ENCODE assay signal across 24 cellular contexts in the genomic region with DNA sequence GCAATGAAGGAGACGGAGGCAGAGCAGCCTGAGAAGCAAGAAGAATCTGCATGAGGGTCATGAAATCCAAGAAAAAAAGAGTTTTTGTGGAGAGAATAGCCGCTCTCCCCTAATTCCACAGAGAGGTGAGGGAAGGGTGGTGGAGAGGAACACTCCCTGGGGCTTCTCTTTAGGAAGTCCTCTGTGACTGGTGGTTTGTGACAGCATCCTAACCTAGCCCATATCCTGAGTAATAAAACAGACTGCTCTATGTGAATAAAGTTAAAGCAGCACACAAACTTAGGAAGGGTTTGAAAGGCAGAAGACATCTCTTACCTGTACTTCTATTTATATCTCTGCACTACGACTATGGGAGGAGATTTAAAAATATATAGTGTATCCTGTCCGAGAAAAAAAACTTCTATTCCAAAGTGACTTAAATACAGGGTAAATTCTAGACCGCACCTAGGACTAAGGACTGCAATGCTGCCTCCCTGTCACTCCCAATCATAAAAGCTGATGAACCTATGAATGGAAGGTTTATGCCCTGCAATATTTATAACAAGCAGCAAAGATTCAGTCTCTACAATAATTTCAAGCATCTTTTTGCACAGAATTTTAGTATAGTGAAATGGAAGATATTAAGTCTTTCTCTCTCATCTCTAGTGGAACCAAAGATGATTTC. TPM values are rescaled to one million over a fixed set of nuclear protein-coding genes. Genes with fewer than 3 reads are reported as not detected.
DNase-seq lines count a peak whose midpoint lies in the region; ATAC-seq and TF ChIP-seq lines count a peak whose summit lies in the region.
"Had no signal": no experiment of that assay in that cellular context is flagged by ENCODE, and none has a peak within 500 bp of the region (broad histone marks: within the 10 kb centered on the region; RNA-seq: fewer than 3 reads in every experiment).

No MANE protein-coding gene starts in this region.

- CTCF ChIA-PET in activated CD8-positive, alpha-beta T cell treated with anti-CD3 and anti-CD28 coated beads, Interleukin-2, amount 10 ng/mL, durations not matched to agents 7 days and 5 days (lab: Charles Lee): no interaction called here
- CTCF ChIA-PET in activated CD8-positive, alpha-beta T cell treated with anti-CD3 and anti-CD28 coated beads for 36 hours (lab: Charles Lee): no interaction called here

- no peaks in the 10 kb centered on the region for H3K36me3 ChIP-seq in RWPE2 (ENCODE audit: low read depth)
- H3K36me3 ChIP-seq: Peyer's patch, SJSA1 had no signal

- peaks cover 5% of the 10 kb centered on the region for H3K27me3 Mint-ChIP-seq in activated CD8-positive, alpha-beta T cell treated with anti-CD3 and anti-CD28 coated beads, Interleukin-2, amount 10 ng/mL, durations not matched to agents 7 days and 5 days (ENCODE audit: low read depth)
- H3K27me3 Mint-ChIP-seq in activated CD8-positive, alpha-beta T cell treated with anti-CD3 and anti-CD28 coated beads for 36 hours: peaks cover 3% of the 10 kb centered on the region
- peaks cover 0 to 1% (median 0%) of the 10 kb centered on the region in 3 donors for H3K27me3 Mint-ChIP-seq in immature natural killer cell (ENCODE audit: low read depth in 3 of 3)
- H3K27me3 Mint-ChIP-seq in stimulated activated memory B cell treated with anti-CD40 and anti-IgM and Interleukin-4, amounts not matched to agents 10 μg/mL and 1 μg/mL and 100 μg/mL, for 72 hours: no peaks in the 10 kb centered on the region
- H3K27me3 Mint-ChIP-seq: IgD-negative memory B cell had no signal

- H3K4me3 Mint-ChIP-seq in activated CD8-positive, alpha-beta T cell treated with anti-CD3 and anti-CD28 coated beads, Interleukin-2, amount 10 ng/mL, durations not matched to agents 7 days and 5 days: no peak overlapping the region
- no peak overlapping the region for H3K4me3 Mint-ChIP-seq in activated CD8-positive, alpha-beta T cell treated with anti-CD3 and anti-CD28 coated beads for 36 hours
- H3K4me3 Mint-ChIP-seq in immature natural killer cell: no peak overlapping the region
- no peak overlapping the region for H3K4me3 Mint-ChIP-seq in stimulated activated memory B cell treated with anti-CD40 and anti-IgM and Interleukin-4, amounts not matched to agents 10 μg/mL and 1 μg/mL and 100 μg/mL, for 72 hours
- H3K4me3 Mint-ChIP-seq: IgD-negative memory B cell had no signal

- H3K9me3 Mint-ChIP-seq in activated CD8-positive, alpha-beta T cell treated with anti-CD3 and anti-CD28 coated beads, Interleukin-2, amount 10 ng/mL, durations not matched to agents 7 days and 5 days (ENCODE audit: insufficient read depth): peaks cover 14% of the 10 kb centered on the region
- H3K9me3 Mint-ChIP-seq in activated CD8-positive, alpha-beta T cell treated with anti-CD3 and anti-CD28 coated beads for 36 hours: no peaks in the 10 kb centered on the region
- no peaks in the 10 kb centered on the region for H3K9me3 Mint-ChIP-seq in immature natural killer cell
- peaks cover 3% of the 10 kb centered on the region for H3K9me3 Mint-ChIP-seq in stimulated activated memory B cell treated with anti-CD40 and anti-IgM and Interleukin-4, amounts not matched to agents 10 μg/mL and 1 μg/mL and 100 μg/mL, for 72 hours
- H3K9me3 Mint-ChIP-seq: IgD-negative memory B cell had no signal

- H3K36me3 Mint-ChIP-seq in activated CD8-positive, alpha-beta T cell treated with anti-CD3 and anti-CD28 coated beads, Interleukin-2, amount 10 ng/mL, durations not matched to agents 7 days and 5 days (ENCODE audit: low read depth): peaks cover 41% of the 10 kb centered on the region
- no peaks in the 10 kb centered on the region for H3K36me3 Mint-ChIP-seq in activated CD8-positive, alpha-beta T cell treated with anti-CD3 and anti-CD28 coated beads for 36 hours (ENCODE audit: low read depth)
- H3K36me3 Mint-ChIP-seq in immature natural killer cell: peaks cover 3 to 12% (median 12%) of the 10 kb centered on the region in 3 donors
- no peaks in the 10 kb centered on the region for H3K36me3 Mint-ChIP-seq in stimulated activated memory B cell treated with anti-CD40 and anti-IgM and Interleukin-4, amounts not matched to agents 10 μg/mL and 1 μg/mL and 100 μg/mL, for 72 hours
- H3K36me3 Mint-ChIP-seq: IgD-negative memory B cell had no signal

- peaks cover 9% of the 10 kb centered on the region for H3K27me3 ChIP-seq in RWPE2 (ENCODE audit: insufficient read depth, poor library complexity, severe bottlenecking)
- H3K27me3 ChIP-seq: Peyer's patch, SJSA1 had no signal

- peak; percentile 44 for ATAC-seq in activated CD8-positive, alpha-beta T cell treated with anti-CD3 and anti-CD28 coated beads, Interleukin-2, amount 10 ng/mL, durations not matched to agents 7 days and 5 days
- ATAC-seq in activated CD8-positive, alpha-beta T cell treated with anti-CD3 and anti-CD28 coated beads for 36 hours: no peak
- 0 out of 3 replicates have a peak, but pooled peaks have one; percentile 33 for ATAC-seq in RWPE2 (ENCODE audit: low read depth)
- peak; percentile 31 for ATAC-seq in stimulated activated memory B cell treated with anti-CD40 and anti-IgM and Interleukin-4, amounts not matched to agents 10 μg/mL and 1 μg/mL and 100 μg/mL, for 72 hours
- ATAC-seq: HCT116, Right ventricle myocardium inferior had no signal

- no peak overlapping the region for H3K27ac ChIP-seq in RWPE2 (ENCODE audit: poor library complexity, severe bottlenecking)
- H3K27ac ChIP-seq: C4-2B, Peyer's patch, SJSA1 had no signal

- H3K4me1 Mint-ChIP-seq in activated CD8-positive, alpha-beta T cell treated with anti-CD3 and anti-CD28 coated beads, Interleukin-2, amount 10 ng/mL, durations not matched to agents 7 days and 5 days (ENCODE audit: low read depth): peaks cover 30% of the 10 kb centered on the region
- H3K4me1 Mint-ChIP-seq in activated CD8-positive, alpha-beta T cell treated with anti-CD3 and anti-CD28 coated beads for 36 hours (ENCODE audit: low read depth): no peaks in the 10 kb centered on the region
- peaks cover 32 to 81% of the 10 kb centered on the region in 2 donors for H3K4me1 Mint-ChIP-seq in immature natural killer cell
- no peaks in the 10 kb centered on the region for H3K4me1 Mint-ChIP-seq in stimulated activated memory B cell treated with anti-CD40 and anti-IgM and Interleukin-4, amounts not matched to agents 10 μg/mL and 1 μg/mL and 100 μg/mL, for 72 hours
- H3K4me1 Mint-ChIP-seq: IgD-negative memory B cell had no signal

- no peak for TF ChIP-seq CTCF in activated CD8-positive, alpha-beta T cell treated with anti-CD3 and anti-CD28 coated beads for 36 hours (IDR thresholded peaks at IDR 0.05)
- no peak for TF ChIP-seq CTCF in RWPE2 (IDR thresholded peaks at IDR 0.05; ENCODE audit: poor library complexity, severe bottlenecking)

- POLR2A ChIA-PET in activated CD8-positive, alpha-beta T cell treated with anti-CD3 and anti-CD28 coated beads, Interleukin-2, amount 10 ng/mL, durations not matched to agents 7 days and 5 days (lab: Charles Lee): no interaction called here
- POLR2A ChIA-PET in activated CD8-positive, alpha-beta T cell treated with anti-CD3 and anti-CD28 coated beads for 36 hours (lab: Charles Lee): no interaction called here

- intact Hi-C loops in activated CD8-positive, alpha-beta T cell treated with anti-CD3 and anti-CD28 coated beads for 36 hours (cut with micrococcal nuclease): no loop called here

- H3K4me1 ChIP-seq in RWPE2 (ENCODE audit: insufficient read depth, poor library complexity, severe bottlenecking): no peaks in the 10 kb centered on the region
- H3K4me1 ChIP-seq: Peyer's patch, SJSA1 had no signal

- no peak overlapping the region for H3K27ac Mint-ChIP-seq in activated CD8-positive, alpha-beta T cell treated with anti-CD3 and anti-CD28 coated beads, Interleukin-2, amount 10 ng/mL, durations not matched to agents 7 days and 5 days
- no peak overlapping the region for H3K27ac Mint-ChIP-seq in activated CD8-positive, alpha-beta T cell treated with anti-CD3 and anti-CD28 coated beads for 36 hours
- peak overlapping the region in 5 of 6 donors; percentile 9 to 82 (median 35) for H3K27ac Mint-ChIP-seq in immature natural killer cell
- H3K27ac Mint-ChIP-seq in stimulated activated memory B cell treated with anti-CD40 and anti-IgM and Interleukin-4, amounts not matched to agents 10 μg/mL and 1 μg/mL and 100 μg/mL, for 72 hours: no peak overlapping the region
- H3K27ac Mint-ChIP-seq: IgD-negative memory B cell had no signal

- no peak for DNase-seq in activated CD8-positive, alpha-beta T cell treated with anti-CD3 and anti-CD28 coated beads, Interleukin-2, amount 10 ng/mL, durations not matched to agents 7 days and 5 days
- DNase-seq in activated CD8-positive, alpha-beta T cell treated with anti-CD3 and anti-CD28 coated beads for 36 hours: no peak
- no peak for DNase-seq in RWPE2 (ENCODE audit: low spot score)
- DNase-seq in immature natural killer cell: no peak
- DNase-seq in middle frontal gyrus (ENCODE audit: extremely low spot score, low spot score): no peak
- no peak for DNase-seq in activated gamma-delta T cell treated with Interleukin-2 at 50 U/mL for 16 hours
- no peak for DNase-seq in globus pallidus (ENCODE audit: low spot score)
- DNase-seq: AML-193, DMS53, GF-D8, Kasumi-1, NCI-H1048, NCI-H1436, NCI-H187 treated with DMSO at 0.1 percent for 48 hours, NCI-H2107, NCI-H510A, Peyer's patch had no signal

- H3K9me3 ChIP-seq in RWPE2 (ENCODE audit: severe bottlenecking): no peaks in the 10 kb centered on the region
- H3K9me3 ChIP-seq: Peyer's patch, SJSA1 had no signal

- H3K4me3 ChIP-seq in RWPE2 (ENCODE audit: severe bottlenecking): no peak overlapping the region
- H3K4me3 ChIP-seq: Peyer's patch, SJSA1 had no signal

RNA-seq across cellular contexts. Expression of a gene that starts 22.7 kb away (rescaled TPM):
- 10 to 100 TPM; 35.9 to 39.2 TPM for total RNA-seq in activated CD8-positive, alpha-beta T cell treated with anti-CD3 and anti-CD28 coated beads, Interleukin-2, amount 10 ng/mL, durations not matched to agents 7 days and 5 days
- 1 to 10 TPM; 4.6 to 5.8 TPM for total RNA-seq in activated CD8-positive, alpha-beta T cell treated with anti-CD3 and anti-CD28 coated beads for 36 hours
- 10 to 100 TPM; 10.8 to 22.7 (median 18.5) TPM for polyA plus RNA-seq in immature natural killer cell
- total RNA-seq: MCF 10A had no signal
- polyA plus RNA-seq: IgD-negative memory B cell had no signal

Comparison
In these comparisons a context has a peak if more than half of its experiments do, and no peak if none do; other contexts are left out.
1. RNA of a gene that starts 22.7 kb away (total RNA-seq): 35.9 to 39.2 TPM in activated CD8-positive, alpha-beta T cell treated with anti-CD3 and anti-CD28 coated beads, Interleukin-2, amount 10 ng/mL, durations not matched to agents 7 days and 5 days; 4.6 to 5.8 TPM in activated CD8-positive, alpha-beta T cell treated with anti-CD3 and anti-CD28 coated beads for 36 hours; every median in the first group is over 4 times any median in the second.
2. H3K27ac Mint-ChIP-seq: peak in immature natural killer cell (5 of 6); none in activated CD8-positive, alpha-beta T cell treated with anti-CD3 and anti-CD28 coated beads, Interleukin-2, amount 10 ng/mL, durations not matched to agents 7 days and 5 days (single experiment), activated CD8-positive, alpha-beta T cell treated with anti-CD3 and anti-CD28 coated beads for 36 hours (single experiment) and stimulated activated memory B cell treated with anti-CD40 and anti-IgM and Interleukin-4, amounts not matched to agents 10 μg/mL and 1 μg/mL and 100 μg/mL, for 72 hours (single experiment).